25 cellular contexts compared by ENCODE assay signal in genomic region chr14:34310724-34311123, GRCh38.
DNase-seq lines count a peak whose midpoint lies in the region; ATAC-seq, FAIRE-seq and TF ChIP-seq lines count a peak whose summit lies in the region.
"Had no signal": no experiment of that assay in that cellular context is flagged by ENCODE, and none has a peak within 500 bp of the region (broad histone marks: within the 10 kb centered on the region; RNA-seq: fewer than 3 reads in every experiment).

No MANE protein-coding gene starts in this region.

- no peak overlapping the region for H3K4me2 ChIP-seq in HepG2 (ENCODE audit: low read depth, low read length)
- H3K4me2 ChIP-seq: A549, BLaER1 had no signal

- DNase-seq in HepG2 (ENCODE audit: low spot score), result no peak
- no peak for DNase-seq in right lobe of liver
- peak; percentile 14 for DNase-seq in esophagus muscularis mucosa (ENCODE audit: extremely low spot score)
- no peak for DNase-seq in ACHN
- DNase-seq in stimulated activated effector memory CD8-positive, alpha-beta T cell treated with anti-CD3 and anti-CD28 coated beads, Interleukin-12 subunit alpha, Interleukin-12 subunit beta, amount 100 ng/mL, for 72 hours (ENCODE audit: low spot score in 2 of 2), result no peak
- DNase-seq: BE2C; C1 segment of cervical spinal cord; CD4-positive, alpha-beta memory T cell; CD4-positive, CD25-positive, alpha-beta regulatory T cell; CD8-positive, alpha-beta memory T cell; COR-L47; DMS 273 treated with DMSO at 0.1 percent for 48 hours; DMS153; DMS53; DMS79; DND-41; EL; GDM1 had no signal

- H4K20me1 ChIP-seq in HepG2 (ENCODE audit: insufficient read depth, low read length), result no peaks in the 10 kb centered on the region
- H4K20me1 ChIP-seq: BLaER1 had no signal

- POLR2A ChIA-PET in HepG2 (lab: Yijun Ruan, JAX), result no interaction called here

- intact Hi-C loops in HepG2 (cut with micrococcal nuclease; ENCODE audit: unreplicated experiment), result no loop called here
- intact Hi-C loops in right lobe of liver (cut with DNase I), result no loop called here
- intact Hi-C loops in esophagus muscularis mucosa (cut with DNase I), result no loop called here

- ATAC-seq in HepG2, result no peak
- ATAC-seq in right lobe of liver, result no peak
- ATAC-seq in stimulated activated effector memory CD8-positive, alpha-beta T cell treated with anti-CD3 and anti-CD28 coated beads, Interleukin-12 subunit alpha, Interleukin-12 subunit beta, amount 100 ng/mL, for 72 hours, result no peak
- ATAC-seq: A549, GM12878 had no signal

- H3K36me3 ChIP-seq in HepG2 (replicated peaks in 1 of 2; ENCODE audit: control insufficient read depth in 1 of 2, insufficient read depth in 2 of 2, low read length in 2 of 2) (no peaks in the 10 kb centered on the region), right lobe of liver (no peaks in the 10 kb centered on the region), esophagus muscularis mucosa (no peaks in the 10 kb centered on the region)
- H3K36me3 ChIP-seq: BE2C, BLaER1 had no signal

- no TSS peak for BruUV-seq in HepG2 (replicated peaks; lab: Mats Ljungman, UMichigan)

- no peaks in the 10 kb centered on the region for H3K4me1 Mint-ChIP-seq in stimulated activated effector memory CD8-positive, alpha-beta T cell treated with anti-CD3 and anti-CD28 coated beads, Interleukin-12 subunit alpha, Interleukin-12 subunit beta, amount 100 ng/mL, for 72 hours
- H3K4me1 Mint-ChIP-seq: CD4-positive, alpha-beta memory T cell; CD4-positive, CD25-positive, alpha-beta regulatory T cell; CD8-positive, alpha-beta memory T cell had no signal

- no peaks in the 10 kb centered on the region for H3K36me3 Mint-ChIP-seq in stimulated activated effector memory CD8-positive, alpha-beta T cell treated with anti-CD3 and anti-CD28 coated beads, Interleukin-12 subunit alpha, Interleukin-12 subunit beta, amount 100 ng/mL, for 72 hours
- H3K36me3 Mint-ChIP-seq: CD14-positive monocyte; CD4-positive, alpha-beta memory T cell; CD4-positive, CD25-positive, alpha-beta regulatory T cell; CD8-positive, alpha-beta memory T cell had no signal

- H3K4me1 ChIP-seq in HepG2 (ENCODE audit: insufficient read depth, low read length) (no peaks in the 10 kb centered on the region), right lobe of liver (no peaks in the 10 kb centered on the region), esophagus muscularis mucosa (no peaks in the 10 kb centered on the region)
- H3K4me1 ChIP-seq: A549, BE2C had no signal

- no peaks in the 10 kb centered on the region for H3K79me2 ChIP-seq in HepG2 (ENCODE audit: insufficient read depth, low read length)

- in situ Hi-C loops in HepG2 (cut with HindIII; ENCODE audit: extremely low pct_ligation_motif_present, low pct_unique_long_range_greater_than_20kb), result loop anchor here (10.0 to 25.0 kb wide), 2 partner anchors 1598 to 1736 kb away; no protein-coding TSS in a partner anchor
- in situ Hi-C loops in ACHN (cut with HindIII; ENCODE audit: low pct_ligation_motif_present, low pct_unique_long_range_greater_than_20kb, low sequenced_read_pairs), result no loop called here

- no peak for TF ChIP-seq RAD21 in HepG2 (CRISPR knock-in tag; IDR thresholded peaks at IDR 0.05)

- CTCF ChIA-PET in HepG2 (lab: Yijun Ruan, JAX; ENCODE audit: low intra/inter-chr PET ratio, low total read pairs), result no interaction called here

- no peaks in the 10 kb centered on the region for H3K9me3 ChIP-seq in HepG2 (ENCODE audit: low read length)
- H3K9me3 ChIP-seq in right lobe of liver, result no peaks in the 10 kb centered on the region
- H3K9me3 ChIP-seq in esophagus muscularis mucosa, result no peaks in the 10 kb centered on the region
- H3K9me3 ChIP-seq: BE2C, BLaER1 had no signal

- H3K4me3 ChIP-seq in HepG2 (replicated peaks in 1 of 3; ENCODE audit: insufficient read depth in 1 of 3, low read depth in 2 of 3, low read length in 3 of 3) (no peak overlapping the region), right lobe of liver (no peak overlapping the region), esophagus muscularis mucosa (no peak overlapping the region)
- H3K4me3 ChIP-seq: A549, BLaER1, GM12878 had no signal

- no peaks in the 10 kb centered on the region for H3K9me3 Mint-ChIP-seq in stimulated activated effector memory CD8-positive, alpha-beta T cell treated with anti-CD3 and anti-CD28 coated beads, Interleukin-12 subunit alpha, Interleukin-12 subunit beta, amount 100 ng/mL, for 72 hours

- H3K27me3 ChIP-seq in HepG2 (ENCODE audit: control insufficient read depth in 1 of 2, insufficient read depth in 2 of 2, low read length in 2 of 2) (peaks cover 0 to 6% of the 10 kb centered on the region in 2 experiments; a peak in 1 of 5 replicates), right lobe of liver (no peaks in the 10 kb centered on the region), esophagus muscularis mucosa (no peaks in the 10 kb centered on the region)
- H3K27me3 ChIP-seq: BLaER1 had no signal

- no peak overlapping the region for H2AFZ ChIP-seq in HepG2 (ENCODE audit: low read length)

- TF ChIP-seq EP300 in HepG2 (IDR thresholded peaks at IDR 0.05; ENCODE audit: low read depth in 2 of 2, low read length in 2 of 2) (no peak), HepG2 (CRISPR knock-in tag; IDR thresholded peaks at IDR 0.05; ENCODE audit: borderline replicate concordance) (no peak), esophagus muscularis mucosa (IDR thresholded peaks at IDR 0.05) (no peak)

- H3K27ac Mint-ChIP-seq in stimulated activated effector memory CD8-positive, alpha-beta T cell treated with anti-CD3 and anti-CD28 coated beads, Interleukin-12 subunit alpha, Interleukin-12 subunit beta, amount 100 ng/mL, for 72 hours, result no peak overlapping the region
- H3K27ac Mint-ChIP-seq: CD14-positive monocyte; CD4-positive, alpha-beta memory T cell; CD4-positive, CD25-positive, alpha-beta regulatory T cell; CD8-positive, alpha-beta memory T cell had no signal

- no peak overlapping the region for H3K4me3 Mint-ChIP-seq in stimulated activated effector memory CD8-positive, alpha-beta T cell treated with anti-CD3 and anti-CD28 coated beads, Interleukin-12 subunit alpha, Interleukin-12 subunit beta, amount 100 ng/mL, for 72 hours
- H3K4me3 Mint-ChIP-seq: CD4-positive, alpha-beta memory T cell; CD4-positive, CD25-positive, alpha-beta regulatory T cell; CD8-positive, alpha-beta memory T cell had no signal

- FAIRE-seq in HepG2 (lab: Jason Lieb, UNC), result no peak
- FAIRE-seq: A549, GM12878, GM12892, GM18507 had no signal

- TF ChIP-seq CTCF in HepG2 (CRISPR knock-in tag; IDR thresholded peaks at IDR 0.05) (no peak), right lobe of liver (IDR thresholded peaks at IDR 0.05) (no peak), esophagus muscularis mucosa (IDR thresholded peaks at IDR 0.05) (no peak)

- TF ChIP-seq POLR2A in HepG2 (IDR thresholded peaks at IDR 0.05; ENCODE audit: insufficient read depth in 1 of 2, low read depth in 2 of 2, low read length in 2 of 2) (no peak), right lobe of liver (IDR thresholded peaks at IDR 0.05) (no peak), esophagus muscularis mucosa (IDR thresholded peaks at IDR 0.05; ENCODE audit: low read depth) (no peak)

- no peak overlapping the region for H3K9ac ChIP-seq in HepG2 (ENCODE audit: insufficient read depth, low read depth, low read length)
- H3K9ac ChIP-seq: BLaER1 had no signal

- no peak overlapping the region for H3K27ac ChIP-seq in HepG2 (ENCODE audit: extremely low read length, insufficient read depth, low read length)
- H3K27ac ChIP-seq in right lobe of liver, result no peak overlapping the region
- H3K27ac ChIP-seq in esophagus muscularis mucosa (replicated peaks in 1 of 4), result no peak overlapping the region
- H3K27ac ChIP-seq: 22Rv1, A549, BLaER1 had no signal

- WGBS in HepG2 (ENCODE audit: low lambda C conversion rate), result 4% methylated on average over 1 of the region's 1 CpG
- WGBS in right lobe of liver (ENCODE audit: insufficient coverage, low coverage, low lambda C conversion rate, missing lambda C conversion rate), result 50% methylated on average over 1 of the region's 1 CpG
- WGBS in esophagus muscularis mucosa, result 86% methylated on average over 1 of the region's 1 CpG

TF ChIP-seq in HepG2, 621 proteins besides CTCF, POLR2A, EP300 and RAD21:
- TF ChIP-seq MAX (IDR thresholded peaks at IDR 0.05) (no peak), ZNF691 (CRISPR knock-in tag; IDR thresholded peaks at IDR 0.05; ENCODE audit: borderline replicate concordance, low read depth) (no peak), ETS1 (CRISPR knock-in tag; IDR thresholded peaks at IDR 0.05) (no peak), ZNF777 (CRISPR knock-in tag; IDR thresholded peaks at IDR 0.05) (0 out of 2 replicates have a peak, but pooled peaks have one; percentile 23)
